1 cellular context compared by ENCODE assay signal in the genomic region with DNA sequence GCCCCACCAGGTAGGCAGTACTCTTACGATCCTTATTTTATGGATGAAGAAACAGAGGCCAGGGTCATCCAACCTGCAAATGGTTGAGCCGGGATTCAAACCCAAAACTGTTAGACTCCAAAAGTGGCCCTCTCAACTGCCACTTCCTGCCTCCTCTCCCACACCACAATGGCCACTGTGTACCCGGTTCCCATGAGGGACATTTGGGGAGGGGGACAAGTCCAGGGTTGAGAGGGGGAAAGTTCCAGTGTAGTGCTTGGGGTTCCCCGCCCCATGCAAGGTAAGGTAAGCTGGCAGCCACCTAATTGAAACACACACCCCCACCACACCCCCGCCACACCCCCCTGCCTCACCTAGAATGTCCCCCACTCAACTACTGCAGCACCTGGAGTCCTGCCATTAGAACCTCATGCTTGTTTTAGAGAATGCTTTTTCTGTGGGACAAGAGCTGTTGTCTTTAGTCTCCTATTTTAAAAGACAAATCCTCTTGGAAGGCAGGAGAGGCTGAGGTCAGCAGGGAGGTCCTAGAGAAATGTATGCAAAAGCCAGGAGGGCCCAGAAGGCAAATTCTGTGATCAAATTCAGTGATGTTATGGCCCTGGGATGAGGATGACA.
TF ChIP-seq lines count a peak whose summit lies in the region.

No MANE protein-coding gene starts in this region.

TF ChIP-seq in A549, 52 proteins besides CTCF, POLR2A, EP300 and RAD21 (continued from another document):
- TF ChIP-seq, protein P1, sequence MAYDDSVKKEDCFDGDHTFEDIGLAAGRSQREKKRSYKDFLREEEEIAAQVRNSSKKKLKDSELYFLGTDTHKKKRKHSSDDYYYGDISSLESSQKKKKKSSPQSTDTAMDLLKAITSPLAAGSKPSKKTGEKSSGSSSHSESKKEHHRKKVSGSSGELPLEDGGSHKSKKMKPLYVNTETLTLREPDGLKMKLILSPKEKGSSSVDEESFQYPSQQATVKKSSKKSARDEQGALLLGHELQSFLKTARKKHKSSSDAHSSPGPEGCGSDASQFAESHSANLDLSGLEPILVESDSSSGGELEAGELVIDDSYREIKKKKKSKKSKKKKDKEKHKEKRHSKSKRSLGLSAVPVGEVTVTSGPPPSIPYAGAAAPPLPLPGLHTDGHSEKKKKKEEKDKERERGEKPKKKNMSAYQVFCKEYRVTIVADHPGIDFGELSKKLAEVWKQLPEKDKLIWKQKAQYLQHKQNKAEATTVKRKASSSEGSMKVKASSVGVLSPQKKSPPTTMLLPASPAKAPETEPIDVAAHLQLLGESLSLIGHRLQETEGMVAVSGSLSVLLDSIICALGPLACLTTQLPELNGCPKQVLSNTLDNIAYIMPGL (CRISPR knock-in tag; IDR thresholded peaks at IDR 0.05; ENCODE audit: borderline replicate concordance), result no peak
- TF ChIP-seq RCOR1 (IDR thresholded peaks at IDR 0.05; ENCODE audit: low read depth, low read length) (no peak), ZSCAN20 (CRISPR knock-in tag; IDR thresholded peaks at IDR 0.05) (no peak), CHD2 (IDR thresholded peaks at IDR 0.05; ENCODE audit: low read length, partially characterized antibody) (no peak), FOSB (CRISPR knock-in tag; IDR thresholded peaks at IDR 0.05) (no peak), SREBF2 (IDR thresholded peaks at IDR 0.05) (no peak)
